Comparison of ENCODE assay signal across 10 cellular contexts in genomic region chr19:47418595-47419036, GRCh38. TPM values are rescaled to one million over a fixed set of nuclear protein-coding genes. Genes with fewer than 3 reads are reported as not detected.
A peak's percentile ranks its signal among the peaks of the same experiment; 100 is the strongest.
DNase-seq lines count a peak whose midpoint lies in the region; TF ChIP-seq lines count a peak whose summit lies in the region.
"Had no signal": no experiment of that assay in that cellular context is flagged by ENCODE, and none has a peak within 500 bp of the region (broad histone marks: within the 10 kb centered on the region; RNA-seq: fewer than 3 reads in every experiment).

No MANE protein-coding gene starts in this region.

- H3K9ac ChIP-seq in HUES64 (ENCODE audit: low read depth, low read length) (peak overlapping the region; percentile 34; the same call in 1 of the 2 replicates), neural cell (ENCODE audit: low read length) (peak overlapping the region; percentile 94)

- peaks cover 20% of the 10 kb centered on the region for H3K79me2 ChIP-seq in neural cell (replicated peaks; ENCODE audit: insufficient read depth, low read length)

- peaks cover 20% of the 10 kb centered on the region for H3K4me1 ChIP-seq in HUES64 (ENCODE audit: insufficient read depth, low read length)

- under 1% methylated on average over 16 of the region's 16 CpGs for WGBS in HUES64

- no peak for DNase-seq in AG09309 (ENCODE audit: low read depth)
- no peak for DNase-seq in epithelial cell of esophagus (ENCODE audit: low read depth)
- no peak for DNase-seq in NCI-H748 treated with DMSO at 0.1 percent for 48 hours (lab: John Stamatoyannopoulos, UW)
- DNase-seq in T1000 (lab: John Stamatoyannopoulos, UW): no peak
- no peak for DNase-seq in activated CD4-positive, alpha-beta T cell treated with anti-CD3 and anti-CD28 coated beads, Interleukin-2, amount 50 U/mL, for 48 hours
- DNase-seq in germinal center (ENCODE audit: low spot score): no peak
- DNase-seq: GDM1, PC-3 had no signal

- H3K4me3 ChIP-seq in AG09309 (ENCODE audit: control insufficient read depth, low read depth, low read length): peak overlapping the region; percentile 78
- H3K4me3 ChIP-seq in HUES64 (ENCODE audit: low read length): peak overlapping the region; percentile 61
- peak overlapping the region; percentile 14 for H3K4me3 ChIP-seq in epithelial cell of esophagus (ENCODE audit: low read length)
- peak overlapping the region; percentile 91 for H3K4me3 ChIP-seq in neural cell (ENCODE audit: low read length)

- H2AFZ ChIP-seq in neural cell (ENCODE audit: low read depth, low read length): peak overlapping the region; percentile 27

- no peak for TF ChIP-seq RAD21 in neural cell (conservative IDR thresholded peaks at IDR 0.05)

- H3K36me3 ChIP-seq in HUES64 (ENCODE audit: insufficient read depth, low read length) (peaks cover 7% of the 10 kb centered on the region; the same call in 1 of the 2 replicates), neural cell (ENCODE audit: insufficient read depth, low read length) (no peaks in the 10 kb centered on the region)

- H4K20me1 ChIP-seq in neural cell (ENCODE audit: insufficient read depth): no peaks in the 10 kb centered on the region

- H3K27me3 ChIP-seq in HUES64 (ENCODE audit: insufficient read depth, low read length): peaks cover 77% of the 10 kb centered on the region
- H3K27me3 ChIP-seq in neural cell (ENCODE audit: insufficient read depth, low read depth, low read length): no peaks in the 10 kb centered on the region

- no peaks in the 10 kb centered on the region for H3F3A ChIP-seq in neural cell (ENCODE audit: insufficient read depth, low read length, poor library complexity, severe bottlenecking)

- no peaks in the 10 kb centered on the region for H3K9me2 ChIP-seq in neural cell (ENCODE audit: insufficient read depth, low read length)

- peak overlapping the region; percentile 97 for H3K4me2 ChIP-seq in neural cell (ENCODE audit: low read length)

- H3K9me3 ChIP-seq in HUES64 (ENCODE audit: insufficient read depth, low read depth, low read length) (no peaks in the 10 kb centered on the region), neural cell (ENCODE audit: low read length) (no peaks in the 10 kb centered on the region)

- no peak for TF ChIP-seq EP300 in neural cell (conservative IDR thresholded peaks at IDR 0.05; ENCODE audit: poor library complexity, severe bottlenecking)

- TF ChIP-seq CTCF in AG09309 (IDR thresholded peaks at IDR 0.05; ENCODE audit: control insufficient read depth, insufficient read depth, low read depth, low read length, missing control alignments): no peak
- TF ChIP-seq CTCF in epithelial cell of esophagus (IDR thresholded peaks at IDR 0.05; ENCODE audit: insufficient read depth, low read depth, low read length, missing control alignments): no peak
- TF ChIP-seq CTCF in neural cell (IDR thresholded peaks at IDR 0.05; ENCODE audit: poor library complexity, severe bottlenecking): no peak

- H3K27ac ChIP-seq in HUES64 (ENCODE audit: low read depth, low read length) (no peak overlapping the region), neural cell (ENCODE audit: low read length) (peak overlapping the region; percentile 83)

TF ChIP-seq in neural cell, 6 proteins besides CTCF, POLR2A, EP300 and RAD21:
- TF ChIP-seq MXI1 (conservative IDR thresholded peaks at IDR 0.05; ENCODE audit: poor library complexity, severe bottlenecking): no peak
- no peak for TF ChIP-seq SMC3 (conservative IDR thresholded peaks at IDR 0.05; ENCODE audit: poor library complexity)

RNA-seq across cellular contexts. Expression of gene MEIS3, which starts 0.7 kb away (rescaled TPM):
- polyA plus RNA-seq in HUES64 (2013, experiment 1 of 2): 64.8 TPM
- 85.5 TPM for polyA plus RNA-seq in HUES64 (2013, experiment 2 of 2)
- 357 and 379 TPM in 2 replicates for polyA plus RNA-seq in neural cell
- polyA minus RNA-seq in neural cell: 171 and 197 TPM in 2 replicates

RNA-seq across cellular contexts. Expression of gene SLC8A2, which starts 53.1 kb away (rescaled TPM):
- polyA plus RNA-seq in HUES64 (2013, experiment 1 of 2): 3.0 TPM
- 3.4 TPM for polyA plus RNA-seq in HUES64 (2013, experiment 2 of 2)
- polyA plus RNA-seq in neural cell: 14.1 and 18.3 TPM in 2 replicates
- 35.7 and 51.1 TPM in 2 replicates for polyA minus RNA-seq in neural cell

Comparison
In these comparisons a context has a peak if more than half of its experiments do, and no peak if none do; other contexts are left out.
1. H3K4me3 ChIP-seq: peak in every context shown above with its lines; median percentile 91 in neural cell; 78 in AG09309; 61 in HUES64; 14 in epithelial cell of esophagus.